In genomic region chr11:57483570-57483934, GRCh38 we compare ENCODE assay signal across 2 cellular contexts.
TF ChIP-seq lines count a peak whose summit lies in the region.

No MANE protein-coding gene starts in this region.

TF ChIP-seq in K562, 482 proteins besides CTCF, POLR2A, EP300 and RAD21 (continues in another document):
- no peak for TF ChIP-seq ZBTB2 (IDR thresholded peaks at IDR 0.05)
- TF ChIP-seq RNF2 (IDR thresholded peaks at IDR 0.05), result no peak
- no peak for TF ChIP-seq SIRT6 (IDR thresholded peaks at IDR 0.05; ENCODE audit: low read depth, low read length)
- TF ChIP-seq, protein P1, sequence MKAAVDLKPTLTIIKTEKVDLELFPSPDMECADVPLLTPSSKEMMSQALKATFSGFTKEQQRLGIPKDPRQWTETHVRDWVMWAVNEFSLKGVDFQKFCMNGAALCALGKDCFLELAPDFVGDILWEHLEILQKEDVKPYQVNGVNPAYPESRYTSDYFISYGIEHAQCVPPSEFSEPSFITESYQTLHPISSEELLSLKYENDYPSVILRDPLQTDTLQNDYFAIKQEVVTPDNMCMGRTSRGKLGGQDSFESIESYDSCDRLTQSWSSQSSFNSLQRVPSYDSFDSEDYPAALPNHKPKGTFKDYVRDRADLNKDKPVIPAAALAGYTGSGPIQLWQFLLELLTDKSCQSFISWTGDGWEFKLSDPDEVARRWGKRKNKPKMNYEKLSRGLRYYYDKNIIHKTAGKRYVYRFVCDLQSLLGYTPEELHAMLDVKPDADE (conservative IDR thresholded peaks at IDR 0.05; ENCODE audit: control insufficient read depth, low read depth, low read length), result no peak
- no peak for TF ChIP-seq PHTF2 (CRISPR knock-in tag; IDR thresholded peaks at IDR 0.05)
- no peak for TF ChIP-seq SRSF7 (optimal IDR thresholded peaks at IDR 0.05; ENCODE audit: low read depth, low read length)
- TF ChIP-seq PYGO2 (tag; IDR thresholded peaks at IDR 0.05), result no peak
- no peak for TF ChIP-seq HDAC6 (IDR thresholded peaks at IDR 0.05; ENCODE audit: low read depth, low read length)
- TF ChIP-seq TBP (optimal IDR thresholded peaks at IDR 0.05; ENCODE audit: low read depth, low read length), result no peak
- 0 out of 4 replicates have a peak, but pooled peaks of 1 of the 2 experiments have one; percentile 25 for TF ChIP-seq KDM1A (IDR thresholded peaks at IDR 0.05)
- no peak for TF ChIP-seq MXI1 (IDR thresholded peaks at IDR 0.05; ENCODE audit: low read depth, low read length)
- no peak for TF ChIP-seq CSDE1 (IDR thresholded peaks at IDR 0.05)
- TF ChIP-seq ZNF146 (CRISPR knock-in tag; IDR thresholded peaks at IDR 0.05; ENCODE audit: unreplicated experiment), result no peak
- no peak for TF ChIP-seq POLR3G (IDR thresholded peaks at IDR 0.05; ENCODE audit: extremely low read depth, insufficient read length, insufficient replicate concordance)
- TF ChIP-seq, protein P2, sequence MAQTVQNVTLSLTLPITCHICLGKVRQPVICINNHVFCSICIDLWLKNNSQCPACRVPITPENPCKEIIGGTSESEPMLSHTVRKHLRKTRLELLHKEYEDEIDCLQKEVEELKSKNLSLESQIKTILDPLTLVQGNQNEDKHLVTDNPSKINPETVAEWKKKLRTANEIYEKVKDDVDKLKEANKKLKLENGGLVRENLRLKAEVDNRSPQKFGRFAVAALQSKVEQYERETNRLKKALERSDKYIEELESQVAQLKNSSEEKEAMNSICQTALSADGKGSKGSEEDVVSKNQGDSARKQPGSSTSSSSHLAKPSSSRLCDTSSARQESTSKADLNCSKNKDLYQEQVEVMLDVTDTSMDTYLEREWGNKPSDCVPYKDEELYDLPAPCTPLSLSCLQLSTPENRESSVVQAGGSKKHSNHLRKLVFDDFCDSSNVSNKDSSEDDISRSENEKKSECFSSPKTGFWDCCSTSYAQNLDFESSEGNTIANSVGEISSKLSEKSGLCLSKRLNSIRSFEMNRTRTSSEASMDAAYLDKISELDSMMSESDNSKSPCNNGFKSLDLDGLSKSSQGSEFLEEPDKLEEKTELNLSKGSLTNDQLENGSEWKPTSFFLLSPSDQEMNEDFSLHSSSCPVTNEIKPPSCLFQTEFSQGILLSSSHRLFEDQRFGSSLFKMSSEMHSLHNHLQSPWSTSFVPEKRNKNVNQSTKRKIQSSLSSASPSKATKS (CRISPR knock-in tag; IDR thresholded peaks at IDR 0.05), result no peak
- TF ChIP-seq HES1 (IDR thresholded peaks at IDR 0.05; ENCODE audit: low read depth), result no peak
- TF ChIP-seq ZBTB17 (CRISPR knock-in tag; IDR thresholded peaks at IDR 0.05), result no peak
- no peak for TF ChIP-seq GMEB1 (CRISPR knock-in tag; IDR thresholded peaks at IDR 0.05)
- TF ChIP-seq BCOR (IDR thresholded peaks at IDR 0.05), result peak; percentile 80
- TF ChIP-seq ZFP36 (IDR thresholded peaks at IDR 0.05; ENCODE audit: low read depth, low read length, partially characterized antibody), result peak; percentile 85
- no peak for TF ChIP-seq HDAC2 (IDR thresholded peaks at IDR 0.05)
- no peak for TF ChIP-seq KLF6 (CRISPR knock-in tag; IDR thresholded peaks at IDR 0.05; ENCODE audit: borderline replicate concordance)
- TF ChIP-seq TAF1 (IDR thresholded peaks at IDR 0.05; ENCODE audit: control insufficient read depth, extremely low read depth, insufficient read depth, low read length, severe bottlenecking), result no peak
- TF ChIP-seq, protein P3, sequence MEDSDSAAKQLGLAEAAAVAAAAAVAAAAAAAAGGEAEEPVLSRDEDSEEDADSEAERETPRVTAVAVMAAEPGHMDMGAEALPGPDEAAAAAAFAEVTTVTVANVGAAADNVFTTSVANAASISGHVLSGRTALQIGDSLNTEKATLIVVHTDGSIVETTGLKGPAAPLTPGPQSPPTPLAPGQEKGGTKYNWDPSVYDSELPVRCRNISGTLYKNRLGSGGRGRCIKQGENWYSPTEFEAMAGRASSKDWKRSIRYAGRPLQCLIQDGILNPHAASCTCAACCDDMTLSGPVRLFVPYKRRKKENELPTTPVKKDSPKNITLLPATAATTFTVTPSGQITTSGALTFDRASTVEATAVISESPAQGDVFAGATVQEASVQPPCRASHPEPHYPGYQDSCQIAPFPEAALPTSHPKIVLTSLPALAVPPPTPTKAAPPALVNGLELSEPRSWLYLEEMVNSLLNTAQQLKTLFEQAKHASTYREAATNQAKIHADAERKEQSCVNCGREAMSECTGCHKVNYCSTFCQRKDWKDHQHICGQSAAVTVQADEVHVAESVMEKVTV (CRISPR knock-in tag; IDR thresholded peaks at IDR 0.05), result no peak
- TF ChIP-seq RBM25 (IDR thresholded peaks at IDR 0.05; ENCODE audit: low read depth, low read length, severe bottlenecking), result peak; percentile 92
- TF ChIP-seq RBM14 (IDR thresholded peaks at IDR 0.05; ENCODE audit: borderline replicate concordance, insufficient read depth, low read depth, low read length), result no peak

TF ChIP-seq in neural cell, 6 proteins besides CTCF, POLR2A, EP300 and RAD21:
- TF ChIP-seq TAF1 (IDR thresholded peaks at IDR 0.05; ENCODE audit: low read depth) (no peak), MXI1 (conservative IDR thresholded peaks at IDR 0.05; ENCODE audit: poor library complexity, severe bottlenecking) (no peak), SMC3 (conservative IDR thresholded peaks at IDR 0.05; ENCODE audit: poor library complexity) (no peak), REST (IDR thresholded peaks at IDR 0.05; ENCODE audit: borderline replicate concordance) (no peak)
TF ChIP-seq in neural cell: peak in this region for 0.
